Comparison of ENCODE assay signal across 1 cellular context in genomic region chr11:75485742-75486141, GRCh38.
TF ChIP-seq lines count a peak whose summit lies in the region.

No MANE protein-coding gene starts in this region.

TF ChIP-seq in HepG2, 621 proteins besides CTCF, POLR2A, EP300 and RAD21:
- TF ChIP-seq ZNF629 (CRISPR knock-in tag; conservative IDR thresholded peaks at IDR 0.05), result peak; percentile 87
- TF ChIP-seq, protein P1, sequence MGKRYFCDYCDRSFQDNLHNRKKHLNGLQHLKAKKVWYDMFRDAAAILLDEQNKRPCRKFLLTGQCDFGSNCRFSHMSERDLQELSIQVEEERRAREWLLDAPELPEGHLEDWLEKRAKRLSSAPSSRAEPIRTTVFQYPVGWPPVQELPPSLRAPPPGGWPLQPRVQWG (CRISPR knock-in tag; IDR thresholded peaks at IDR 0.05; ENCODE audit: borderline replicate concordance, low read depth), result no peak
